In the genomic region with DNA sequence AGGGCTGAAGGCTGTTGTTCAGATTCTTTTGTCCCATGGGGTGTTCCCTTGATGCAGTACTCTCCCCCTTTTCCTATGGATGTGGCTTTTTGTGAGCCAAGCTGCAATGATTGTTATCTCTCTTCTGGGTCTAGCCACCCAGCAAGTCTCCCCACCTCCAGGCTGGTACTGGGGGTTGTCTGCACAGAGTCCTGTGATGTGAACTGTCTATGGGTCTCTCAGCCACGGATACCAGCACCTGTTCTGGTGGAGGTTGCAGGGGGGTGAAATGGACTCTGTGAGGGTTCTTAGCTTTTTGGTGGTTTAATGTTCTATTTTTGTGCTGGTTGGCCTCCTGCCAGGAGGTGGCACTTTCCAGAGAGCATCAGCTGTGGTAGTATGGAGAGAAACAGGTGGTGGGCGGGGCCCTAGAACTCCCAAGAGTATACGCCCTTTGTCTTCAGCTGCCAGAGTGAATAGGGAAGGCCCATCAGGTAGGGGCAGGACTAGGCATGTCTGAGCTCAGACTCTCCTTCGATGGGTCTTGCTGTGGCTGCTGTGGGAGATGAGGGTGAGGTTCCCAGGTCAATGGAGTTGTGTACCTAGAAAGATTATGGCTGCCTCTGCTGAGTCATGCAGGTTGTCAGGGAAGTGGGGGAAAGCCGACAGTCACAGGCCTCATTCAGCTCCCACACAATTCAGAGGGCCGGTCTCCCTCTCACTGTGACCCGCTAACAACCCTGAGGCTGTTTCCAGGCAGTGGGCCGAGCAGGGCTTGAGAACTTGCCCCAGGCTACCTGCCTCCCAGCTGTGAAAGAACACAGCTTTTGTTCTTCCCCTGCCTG, we compare ENCODE assay signal across 8 cellular contexts.
DNase-seq lines count a peak whose midpoint lies in the region; ATAC-seq and TF ChIP-seq lines count a peak whose summit lies in the region.
"Not testable (repeated sequence)": the region's sequence is repeated elsewhere in the genome, so short reads cannot be mapped to it uniquely, and the experiment has no call there.

No MANE protein-coding gene starts in this region.

- not testable (repeated sequence) for H3K27ac Mint-ChIP-seq in endodermal cell
- H3K27ac Mint-ChIP-seq in naive B cell = peak overlapping the region; percentile 81 to 96 (median 94)

- not testable (repeated sequence) for TF ChIP-seq CTCF in GM12865 (IDR thresholded peaks at IDR 0.05; ENCODE audit: insufficient read depth, low read depth, low read length, missing control alignments); SU-DHL-6 (IDR thresholded peaks at IDR 0.05; ENCODE audit: insufficient read depth, low read length, poor library complexity, severe bottlenecking); endodermal cell (conservative IDR thresholded peaks at IDR 0.05)

- not testable (repeated sequence) for H3K36me3 Mint-ChIP-seq in endodermal cell (ENCODE audit: low read depth); naive B cell

- H3K4me1 ChIP-seq in BLaER1 = peaks cover 21% of the 10 kb centered on the region
- not testable (repeated sequence) for H3K4me1 ChIP-seq in endodermal cell (ENCODE audit: control insufficient read depth, insufficient read depth, low read length)

- H3K27ac ChIP-seq in BLaER1 (peak overlapping the region; percentile 78), SU-DHL-6 (ENCODE audit: low read depth, low read length) (peak overlapping the region; percentile 63)
- not testable (repeated sequence) for H3K27ac ChIP-seq in endodermal cell (ENCODE audit: low read depth, low read length)

- WGBS in endodermal cell (ENCODE audit: insufficient coverage in 1 of 2, insufficient read length in 1 of 2), 2 experiments = 65 to 88% methylated on average over 4 to 8 of the region's 8 CpGs

- H3K4me1 Mint-ChIP-seq in endodermal cell = not testable (repeated sequence)
- H3K4me1 Mint-ChIP-seq in naive B cell = peaks cover 36 to 64% (median 57%) of the 10 kb centered on the region in 3 donors

- not testable (repeated sequence) for H3K9me2 ChIP-seq in SU-DHL-6 (replicated peaks; ENCODE audit: insufficient read depth, low read length)

- H3F3A ChIP-seq in SU-DHL-6 (ENCODE audit: insufficient read depth) = not testable (repeated sequence)

- not testable (repeated sequence) for H3K4me3 Mint-ChIP-seq in endodermal cell
- peak overlapping the region; percentile 3 to 87 (median 73) for H3K4me3 Mint-ChIP-seq in naive B cell

- DNase-seq in GM12865 (ENCODE audit: low read depth) (peak; percentile 44), LoVo (ENCODE audit: low spot score) (peak; percentile 4), NCI-H1930 (lab: John Stamatoyannopoulos, UW) (peak; percentile 22 to 46), NCI-H526 treated with DMSO at 0.1 percent for 48 hours (lab: John Stamatoyannopoulos, UW) (peak; percentile 66), endodermal cell (peak; percentile 52), naive B cell (peak; percentile 68)

- H3K9ac ChIP-seq in BLaER1 (peak overlapping the region; percentile 46; the same call in 1 of the 2 replicates), SU-DHL-6 (ENCODE audit: low read length) (peak overlapping the region; percentile 41)
- not testable (repeated sequence) for H3K9ac ChIP-seq in endodermal cell (ENCODE audit: extremely low read depth, low read length, poor library complexity, severe bottlenecking)

- H3K4me2 ChIP-seq in BLaER1 = peak overlapping the region; percentile 78
- peak overlapping the region; percentile 59 for H3K4me2 ChIP-seq in SU-DHL-6 (ENCODE audit: low read depth, low read length, poor library complexity, severe bottlenecking)

- not testable (repeated sequence) for H4K20me1 ChIP-seq in BLaER1; SU-DHL-6 (ENCODE audit: low read depth, low read length)

- not testable (repeated sequence) for H3K79me2 ChIP-seq in SU-DHL-6 (ENCODE audit: insufficient read depth, low read length)

- H3K27me3 ChIP-seq in BLaER1; SU-DHL-6 (ENCODE audit: low read length); endodermal cell (ENCODE audit: control insufficient read depth, insufficient read depth, low read length, poor library complexity, severe bottlenecking): not testable (repeated sequence)

- H2AFZ ChIP-seq in SU-DHL-6 (ENCODE audit: low read depth, low read length, severe bottlenecking) = peak overlapping the region; percentile 41

- not testable (repeated sequence) for H3K27me3 Mint-ChIP-seq in endodermal cell (ENCODE audit: insufficient read depth); naive B cell

- H3K9me3 ChIP-seq in BLaER1 = peaks cover 45% of the 10 kb centered on the region
- not testable (repeated sequence) for H3K9me3 ChIP-seq in SU-DHL-6 (ENCODE audit: insufficient read depth, low read length)
- H3K9me3 ChIP-seq in endodermal cell (ENCODE audit: control insufficient read depth, low read length) = peaks cover 16% of the 10 kb centered on the region

- peak; percentile 72 to 96 for ATAC-seq in naive B cell (ENCODE audit: low read depth in 2 of 2)

- H3K4me3 ChIP-seq in BLaER1 (peak overlapping the region; percentile 6; the same call in 1 of the 2 replicates), SU-DHL-6 (ENCODE audit: insufficient read depth, low read length, poor library complexity, severe bottlenecking) (peak overlapping the region; percentile 2)
- H3K4me3 ChIP-seq in GM12865 (ENCODE audit: low read depth, low read length); endodermal cell (ENCODE audit: low read length): not testable (repeated sequence)

- not testable (repeated sequence) for H3K36me3 ChIP-seq in BLaER1; SU-DHL-6 (ENCODE audit: low read length); endodermal cell (ENCODE audit: control insufficient read depth, insufficient read depth, low read length)

- peaks cover 49% of the 10 kb centered on the region for H3K9me3 Mint-ChIP-seq in endodermal cell
- peaks cover 0 to 22% (median 12%) of the 10 kb centered on the region in 7 donors for H3K9me3 Mint-ChIP-seq in naive B cell

Comparison
In these comparisons a context has a peak if more than half of its experiments do, and no peak if none do; other contexts are left out.
1. DNase-seq: peak in every context shown above with its lines; median percentile 68 in naive B cell; 66 in NCI-H526 treated with DMSO at 0.1 percent for 48 hours; 52 in endodermal cell; 44 in GM12865; 34 in NCI-H1930; 4 in LoVo.